12 cellular contexts compared by ENCODE assay signal in the genomic region with DNA sequence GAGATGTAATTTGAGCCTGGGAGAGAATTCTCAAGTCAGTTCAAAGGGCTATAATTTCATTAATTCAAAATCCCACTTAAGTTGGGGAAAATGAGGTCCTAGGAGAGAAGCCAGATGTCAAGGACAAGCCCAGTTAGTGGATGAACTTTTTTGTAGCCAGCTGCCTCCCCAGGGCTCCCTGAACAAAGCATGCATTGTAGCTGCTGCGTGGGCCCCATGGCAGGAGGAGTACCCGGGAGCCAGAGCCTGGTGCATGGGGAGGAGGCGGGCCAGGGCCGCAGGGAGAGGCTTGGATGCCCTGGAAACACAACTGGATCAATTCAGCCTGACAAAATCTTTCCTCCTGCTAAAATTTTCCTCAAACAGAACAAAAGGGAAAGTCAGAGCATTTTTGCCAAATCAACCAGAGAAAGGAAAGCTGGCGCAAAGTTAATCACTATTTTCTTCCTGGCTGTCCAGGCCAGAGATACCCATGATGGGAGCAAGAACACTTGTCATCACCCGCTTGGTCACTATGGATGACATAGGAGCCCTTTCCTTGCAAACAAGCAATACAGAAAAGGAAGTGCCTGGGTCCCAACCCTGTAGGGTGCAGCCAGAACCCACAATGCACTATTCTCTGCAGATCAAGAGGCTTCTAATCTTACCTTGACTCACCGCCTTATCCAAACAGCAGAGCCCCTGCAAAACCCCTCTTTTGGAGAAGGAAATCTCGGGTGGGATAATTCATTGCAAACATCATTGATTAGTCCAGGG.
A peak's percentile ranks its signal among the peaks of the same experiment; 100 is the strongest.
DNase-seq lines count a peak whose midpoint lies in the region; ATAC-seq and TF ChIP-seq lines count a peak whose summit lies in the region.
"Had no signal": no experiment of that assay in that cellular context is flagged by ENCODE, and none has a peak within 500 bp of the region (broad histone marks: within the 10 kb centered on the region; RNA-seq: fewer than 3 reads in every experiment).

No MANE protein-coding gene starts in this region.

- WGBS in mesodermal cell (ENCODE audit: insufficient coverage in 2 of 2), 2 experiments, result 62 to 81% methylated on average over 3 to 5 of the region's 8 CpGs

- H3K27me3 Mint-ChIP-seq in brain, result peaks cover 8% of the 10 kb centered on the region

- peak overlapping the region in 4 of 5 experiments; percentile 6 to 85 (median 48) for H3K27ac Mint-ChIP-seq in brain
- H3K27ac Mint-ChIP-seq: mesothelial cell of epicardium had no signal

- peak overlapping the region; percentile 29 for H3K27ac ChIP-seq in mesodermal cell (ENCODE audit: low read depth, low read length, severe bottlenecking)

- peaks cover 35% of the 10 kb centered on the region for H3K4me1 ChIP-seq in mesodermal cell (ENCODE audit: control insufficient read depth, insufficient read depth, low read length, poor library complexity, severe bottlenecking)

- H3K36me3 Mint-ChIP-seq in brain, result no peaks in the 10 kb centered on the region
- H3K36me3 Mint-ChIP-seq: mesothelial cell of epicardium had no signal

- H3K4me3 ChIP-seq in mesodermal cell (ENCODE audit: extremely low read depth, insufficient read depth, low read length, poor library complexity, severe bottlenecking), result no peak overlapping the region

- H3K36me3 ChIP-seq in mesodermal cell (ENCODE audit: control insufficient read depth, insufficient read depth, low read length), result no peaks in the 10 kb centered on the region

- DNase-seq in C1 segment of cervical spinal cord (lab: John Stamatoyannopoulos, UW), result peak in 11 of 14 donors; percentile 23 to 79 (median 64)
- DNase-seq in MV-4-11 (lab: John Stamatoyannopoulos, UW), result peak; percentile 60
- DNase-seq in ecto neural progenitor cell (ENCODE audit: low spot score), result no peak
- DNase-seq: activated CD4-positive, alpha-beta T cell treated with anti-CD3 and anti-CD28 coated beads, Interleukin-2, amount 50 U/mL, for 48 hours; NCI-H510A; trophoblast cell had no signal

- no peaks in the 10 kb centered on the region for H3K9me3 ChIP-seq in mesodermal cell (ENCODE audit: control insufficient read depth, low read length)

- no peak for TF ChIP-seq CTCF in brain (conservative IDR thresholded peaks at IDR 0.05)

- ATAC-seq in HG02885 (IDR thresholded peaks at IDR 0.05; ENCODE audit: poor library complexity, unreplicated experiment), result no peak
- ATAC-seq in HG02870 (IDR thresholded peaks at IDR 0.05; ENCODE audit: unreplicated experiment), result no peak
- no peak for ATAC-seq in GM21619 (IDR thresholded peaks at IDR 0.05; ENCODE audit: unreplicated experiment)

- peaks cover 57% of the 10 kb centered on the region for H3K4me1 Mint-ChIP-seq in brain

- peak overlapping the region in 1 of 5 experiments; percentile 2 for H3K4me3 Mint-ChIP-seq in brain
- H3K4me3 Mint-ChIP-seq: mesothelial cell of epicardium had no signal

- H3K9me3 Mint-ChIP-seq in brain, result peaks cover 0 to 4% (median 0%) of the 10 kb centered on the region in 5 experiments
- H3K9me3 Mint-ChIP-seq: mesothelial cell of epicardium had no signal
